In genomic region chr3:152241142-152242067, GRCh38 we compare ENCODE assay signal across 9 cellular contexts. TPM values are rescaled to one million over a fixed set of nuclear protein-coding genes. Genes with fewer than 3 reads are reported as not detected.
DNase-seq lines count a peak whose midpoint lies in the region; ATAC-seq and TF ChIP-seq lines count a peak whose summit lies in the region.
"Had no signal": no experiment of that assay in that cellular context is flagged by ENCODE, and none has a peak within 500 bp of the region (broad histone marks: within the 10 kb centered on the region; RNA-seq: fewer than 3 reads in every experiment).

No MANE protein-coding gene starts in this region.

- H3K27ac Mint-ChIP-seq in naive B cell, result peak overlapping the region; percentile 28 to 80 (median 58)

- DNase-seq in Peyer's patch, result no peak
- no peak for DNase-seq in naive B cell
- DNase-seq in upper lobe of left lung, result no peak
- no peak for DNase-seq in cerebellum (ENCODE audit: low spot score)
- DNase-seq in NCI-H2029 treated with DMSO at 0.1 percent for 48 hours (lab: John Stamatoyannopoulos, UW), result no peak

- peaks cover 57 to 68% (median 65%) of the 10 kb centered on the region in 3 donors for H3K4me1 Mint-ChIP-seq in naive B cell

- peaks cover 0 to 6% (median 0%) of the 10 kb centered on the region in 7 donors for H3K9me3 Mint-ChIP-seq in naive B cell

- ATAC-seq in GM18907 (IDR thresholded peaks at IDR 0.05; ENCODE audit: unreplicated experiment) (peak; percentile 75), HG02970 (IDR thresholded peaks at IDR 0.05; ENCODE audit: low FRiP score, unreplicated experiment) (peak; percentile 49), naive B cell (ENCODE audit: low read depth in 2 of 2) (no peak), HG02571 (IDR thresholded peaks at IDR 0.05; ENCODE audit: unreplicated experiment) (no peak), upper lobe of left lung (ENCODE audit: low FRiP score in 2 of 2) (no peak)
- ATAC-seq: Panc1 had no signal

- H3K4me3 ChIP-seq in Peyer's patch (no peak overlapping the region), upper lobe of left lung (no peak overlapping the region)

- no peaks in the 10 kb centered on the region for H3K9me3 ChIP-seq in Peyer's patch
- H3K9me3 ChIP-seq in upper lobe of left lung, result no peaks in the 10 kb centered on the region

- WGBS in upper lobe of left lung, 2 donors, result 52 to 53% methylated on average over 2 of the region's 2 CpGs

- TF ChIP-seq CTCF in Peyer's patch (IDR thresholded peaks at IDR 0.05) (no peak), upper lobe of left lung (IDR thresholded peaks at IDR 0.05) (no peak)

- TF ChIP-seq POLR2A in Peyer's patch (IDR thresholded peaks at IDR 0.05) (no peak), upper lobe of left lung (IDR thresholded peaks at IDR 0.05) (no peak)

- peak overlapping the region; percentile 36 to 92 (median 74) for H3K4me3 Mint-ChIP-seq in naive B cell

- H3K4me1 ChIP-seq in Peyer's patch (peaks cover 0 to 11% (median 3%) of the 10 kb centered on the region in 4 donors), upper lobe of left lung (peaks cover 10 to 26% (median 21%) of the 10 kb centered on the region in 4 donors)

- H3K27me3 Mint-ChIP-seq in naive B cell, result no peaks in the 10 kb centered on the region

- no peaks in the 10 kb centered on the region for H3K36me3 ChIP-seq in Peyer's patch
- H3K36me3 ChIP-seq in upper lobe of left lung, result no peaks in the 10 kb centered on the region

- H3K27me3 ChIP-seq in Peyer's patch (no peaks in the 10 kb centered on the region), upper lobe of left lung (no peaks in the 10 kb centered on the region)

- H3K27ac ChIP-seq in Peyer's patch, result peak overlapping the region; percentile 64 to 85 (median 73)
- peak overlapping the region in 2 of 4 donors; percentile 36 to 80 for H3K27ac ChIP-seq in upper lobe of left lung

- peaks cover 4 to 5% of the 10 kb centered on the region in 2 donors for H3K36me3 Mint-ChIP-seq in naive B cell

- peak in 1 of 4 donors; percentile 65 for TF ChIP-seq EP300 in upper lobe of left lung (IDR thresholded peaks at IDR 0.05)

RNA-seq across cellular contexts. Expression of gene MBNL1, which starts 27.3 kb away (rescaled TPM):
- total RNA-seq in Peyer's patch, result 100 to 1,000 TPM; 261 to 429 (median 389) TPM
- 100 to 1,000 TPM; 188 to 346 (median 260) TPM for polyA plus RNA-seq in naive B cell (ENCODE audit: low read depth in 6 of 6)
- 100 to 1,000 TPM; 231 to 506 (median 357) TPM for total RNA-seq in upper lobe of left lung
- total RNA-seq in cerebellum, result 69.0 TPM

Comparison
In these comparisons a context has a peak if more than half of its experiments do, and no peak if none do; other contexts are left out.
1. ATAC-seq: peak in GM18907 (single experiment) and HG02970 (single experiment); none in naive B cell (0 of 2), HG02571 (single experiment) and upper lobe of left lung (0 of 2).